ENCODE assay signal across 19 cellular contexts in the genomic region with DNA sequence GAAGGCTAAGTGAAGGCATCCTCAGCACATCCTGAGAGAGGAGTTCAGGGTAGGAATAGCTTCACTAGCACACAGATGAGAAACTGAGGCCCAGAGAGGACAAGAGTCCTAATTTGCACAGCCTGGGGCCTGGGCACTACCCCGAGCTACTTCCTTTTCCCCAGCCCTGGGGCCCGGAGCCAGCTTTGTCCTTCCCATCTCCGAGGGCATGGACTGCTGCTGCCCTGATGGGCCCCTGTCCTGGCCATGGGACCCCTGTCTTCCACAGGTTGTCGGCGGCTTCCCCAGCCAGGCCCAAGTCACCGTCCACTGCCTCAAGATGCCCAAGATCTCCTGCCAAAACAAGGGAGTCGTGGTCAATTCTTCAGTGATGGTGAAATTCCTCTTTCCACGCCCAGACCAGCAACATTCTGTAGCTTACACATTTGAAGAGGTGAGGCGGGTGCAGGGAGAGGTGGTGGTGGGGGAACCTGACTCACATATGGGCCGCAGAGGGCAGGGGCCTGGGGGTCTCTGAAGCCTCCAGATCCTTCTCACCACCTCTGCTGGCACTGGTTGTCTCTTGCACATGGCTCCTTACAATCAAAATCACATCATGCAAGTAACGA. TPM values are rescaled to one million over a fixed set of nuclear protein-coding genes. Genes with fewer than 3 reads are reported as not detected.
"Had no signal": no experiment of that assay in that cellular context is flagged by ENCODE, and none has a peak within 500 bp of the region (broad histone marks: within the 10 kb centered on the region; RNA-seq: fewer than 3 reads in every experiment).

No MANE protein-coding gene starts in this region.

- H3K4me3 Mint-ChIP-seq: activated B cell treated with CpG ODN at 0.5 μM for 24 hours; activated CD4-positive, alpha-beta T cell treated with anti-CD3 and anti-CD28 coated beads, Interleukin-2, amount 10 ng/mL, durations not matched to agents 24 days and 14 days; activated T-cell treated with anti-CD3 and anti-CD28 coated beads, Interleukin-2, amount 50 U/mL, for 72 hours; brain; central memory CD8-positive, alpha-beta T cell; type B pancreatic cell had no signal

- H3K9me3 ChIP-seq: esophagus muscularis mucosa, left lung, suprapubic skin had no signal

- H3K36me3 Mint-ChIP-seq: brain, naive B cell, type B pancreatic cell had no signal

- DNase-seq: activated B cell treated with CpG ODN at 0.5 μM for 24 hours; activated CD4-positive, alpha-beta T cell treated with anti-CD3 and anti-CD28 coated beads, Interleukin-2, amount 10 ng/mL, durations not matched to agents 24 days and 14 days; activated CD8-positive, alpha-beta memory T cell treated with anti-CD3 and anti-CD28 coated beads, Interleukin-2, amount 50 U/mL, for 48 hours; activated gamma-delta T cell; activated T-cell treated with anti-CD3 and anti-CD28 coated beads, Interleukin-2, amount 50 U/mL, for 72 hours; mammary epithelial cell; naive B cell; nucleus accumbens; stimulated activated CD4-positive, alpha-beta T cell treated with anti-CD3 and anti-CD28 coated beads, Interleukin-4, amount 100 ng/mL, for 1 hour; stimulated activated naive CD4-positive, alpha-beta T cell treated with Interleukin-2 at 50 U/mL for 16 hours had no signal

- H3K27ac Mint-ChIP-seq: activated CD4-positive, alpha-beta T cell treated with anti-CD3 and anti-CD28 coated beads, Interleukin-2, amount 10 ng/mL, durations not matched to agents 24 days and 14 days; activated T-cell treated with anti-CD3 and anti-CD28 coated beads, Interleukin-2, amount 50 U/mL, for 72 hours; brain; type B pancreatic cell had no signal

- ATAC-seq: activated T-cell treated with anti-CD3 and anti-CD28 coated beads, Interleukin-2, amount 50 U/mL, for 72 hours; left lung had no signal

- H3K27me3 Mint-ChIP-seq: activated B cell treated with CpG ODN at 0.5 μM for 24 hours; activated CD4-positive, alpha-beta T cell treated with anti-CD3 and anti-CD28 coated beads, Interleukin-2, amount 10 ng/mL, durations not matched to agents 24 days and 14 days; central memory CD8-positive, alpha-beta T cell; naive B cell had no signal

- H3K9me3 Mint-ChIP-seq: activated B cell treated with CpG ODN at 0.5 μM for 24 hours; activated CD4-positive, alpha-beta T cell treated with anti-CD3 and anti-CD28 coated beads, Interleukin-2, amount 10 ng/mL, durations not matched to agents 24 days and 14 days; activated T-cell treated with anti-CD3 and anti-CD28 coated beads, Interleukin-2, amount 50 U/mL, for 72 hours; brain; central memory CD8-positive, alpha-beta T cell; naive B cell; type B pancreatic cell had no signal

RNA-seq across cellular contexts. Expression of a gene that starts 16.2 kb away (rescaled TPM):
- total RNA-seq: activated CD4-positive, alpha-beta T cell treated with anti-CD3 and anti-CD28 coated beads, Interleukin-2, amount 10 ng/mL, durations not matched to agents 24 days and 14 days; hepatocyte; mammary epithelial cell; T-helper 2 cell treated with Interferon-gamma antibody and Interleukin-4, amounts not matched to agents 100 ng/mL and 5 ng/mL, for 36 hours had no signal
- polyA plus RNA-seq: hepatocyte, keratinocyte, mammary epithelial cell had no signal
